33 cellular contexts compared by ENCODE assay signal in the genomic region with DNA sequence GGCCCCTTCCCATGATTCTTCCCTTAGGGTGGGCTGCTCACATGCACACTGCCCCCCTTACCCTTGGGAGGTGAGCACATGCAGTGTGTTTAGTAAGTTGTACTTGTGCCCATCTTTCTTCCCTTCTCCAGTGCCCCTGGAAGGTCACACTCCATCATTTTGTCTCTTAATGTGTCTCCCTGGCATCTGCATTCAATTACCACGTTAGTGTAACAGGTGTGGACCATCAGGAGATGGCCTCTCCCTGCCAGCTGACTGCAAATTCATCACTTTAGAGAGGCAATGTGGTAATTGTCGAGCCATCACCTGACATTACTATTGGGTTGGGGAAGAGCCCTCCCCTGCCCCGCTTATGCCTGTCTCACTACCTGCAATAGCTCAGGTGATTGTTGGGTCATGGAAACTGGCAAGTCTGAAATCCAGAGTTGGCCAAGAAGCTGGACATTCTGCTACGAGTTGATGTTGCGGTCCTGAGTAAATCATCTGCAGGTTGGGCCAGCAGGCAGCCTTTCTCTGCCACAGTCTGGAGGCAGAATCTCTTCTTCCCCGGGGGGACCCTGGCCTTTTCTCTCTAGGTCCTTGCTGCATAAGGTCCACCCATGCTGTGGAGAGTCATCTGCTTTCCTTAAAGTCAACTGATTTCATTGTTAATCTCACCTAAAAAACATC.
"Had no signal": no experiment of that assay in that cellular context is flagged by ENCODE, and none has a peak within 500 bp of the region (broad histone marks: within the 10 kb centered on the region; RNA-seq: fewer than 3 reads in every experiment).

No MANE protein-coding gene starts in this region.

- ATAC-seq: activated CD8-positive, alpha-beta memory T cell treated with anti-CD3 and anti-CD28 coated beads, Interleukin-2, amount 10 ng/mL, durations not matched to agents 7 days and 5 days had no signal

- H3K4me2 ChIP-seq: PC-9 had no signal

- H2AFZ ChIP-seq: PC-9 had no signal

- H3K27me3 ChIP-seq: brain microvascular endothelial cell had no signal

- H3K36me3 ChIP-seq: brain microvascular endothelial cell had no signal

- H3K4me3 ChIP-seq: PC-9 had no signal

- DNase-seq: activated CD4-positive, alpha-beta memory T cell treated with anti-CD3 and anti-CD28 coated beads, Interleukin-2, amount 10 ng/mL, durations not matched to agents 7 days and 5 days; activated CD4-positive, alpha-beta T cell treated with anti-CD3 and anti-CD28 coated beads for 1 hour; activated CD4-positive, alpha-beta T cell treated with anti-CD3 and anti-CD28 coated beads for 48 hours; activated CD4-positive, CD25-positive, alpha-beta regulatory T cell; activated CD8-positive, alpha-beta memory T cell treated with anti-CD3 and anti-CD28 coated beads for 24 hours; activated CD8-positive, alpha-beta memory T cell treated with anti-CD3 and anti-CD28 coated beads, Interleukin-2, amount 10 ng/mL, durations not matched to agents 7 days and 5 days; activated CD8-positive, alpha-beta memory T cell treated with anti-CD3 and anti-CD28 coated beads, Interleukin-2, amount 50 U/mL, for 48 hours; activated effector memory CD4-positive, alpha-beta T cell treated with anti-CD3 and anti-CD28 coated beads, Interleukin-2, amount 50 U/mL, for 16 hours; activated naive CD4-positive, alpha-beta T cell; activated naive CD4-positive, alpha-beta T cell treated with anti-CD3 and anti-CD28 coated beads, Interleukin-2, amount 50 U/mL, for 16 hours; activated naive CD8-positive, alpha-beta T cell treated with anti-CD3 and anti-CD28 coated beads for 36 hours; activated T-cell treated with anti-CD3 and anti-CD28 coated beads, Interleukin-2, amount 50 U/mL, for 48 hours; amniotic stem cell; aorta; brain microvascular endothelial cell; central memory CD4-positive, alpha-beta T cell; Karpas-422; KBM-7; NCI-H1105; NCI-H1417 treated with DMSO at 0.1 percent for 48 hours; NCI-H1694 treated with DMSO at 0.1 percent for 48 hours; NCI-H2029; NCI-H2107; NCI-H2171; NCI-H446 treated with DMSO at 0.1 percent for 48 hours; NCI-H524; PC-9; Right ventricle myocardium superior; SW 1271; T-helper 1 cell; T-helper 2 cell; T-helper 9 cell had no signal

- H3K27ac ChIP-seq: brain microvascular endothelial cell, PC-9, VCaP had no signal
